ENCODE assay signal across 12 cellular contexts in genomic region chr12:15526033-15526432, GRCh38.
DNase-seq lines count a peak whose midpoint lies in the region; ATAC-seq and TF ChIP-seq lines count a peak whose summit lies in the region.
"Had no signal": no experiment of that assay in that cellular context is flagged by ENCODE, and none has a peak within 500 bp of the region (broad histone marks: within the 10 kb centered on the region; RNA-seq: fewer than 3 reads in every experiment).

No MANE protein-coding gene starts in this region.

- intact Hi-C loops in mammary epithelial cell (cut with micrococcal nuclease) (loop anchor here (5.0 to 10.0 kb wide), 3 partner anchors 524 to 721 kb away; partner anchors contain the start of genes ART4, C12orf60 and WBP11), right cardiac atrium (cut with DNase I) (loop anchor here in 1 of 4 donors (10.0 kb wide), 1 partner anchor 251 kb away; no protein-coding TSS in a partner anchor)

- no peak for TF ChIP-seq CTCF in mammary epithelial cell (conservative IDR thresholded peaks at IDR 0.05 in 1 of 2, IDR thresholded peaks at IDR 0.05 in 1 of 2; ENCODE audit: extremely low read depth in 1 of 2, insufficient read depth in 1 of 2, low read depth in 1 of 2, low read length in 2 of 2)

- H3K4me3 ChIP-seq in mammary epithelial cell (replicated peaks in 1 of 3; ENCODE audit: insufficient read depth in 1 of 3, low read depth in 2 of 3, low read length in 3 of 3) (no peak overlapping the region), right cardiac atrium (ENCODE audit: low read length) (no peak overlapping the region)
- H3K4me3 ChIP-seq: testis had no signal

- no peaks in the 10 kb centered on the region for H4K20me1 ChIP-seq in mammary epithelial cell (ENCODE audit: insufficient read depth, low read length)

- CTCF ChIA-PET in mammary epithelial cell (lab: Charles Lee; ENCODE audit: low non-redundant PET) = interaction anchor here (0.6 to 0.7 kb wide), 3 partner anchors 248 to 374 kb away, joined by 3 to 5 read pairs (median 5); no protein-coding TSS in a partner anchor

- H3K4me1 ChIP-seq in mammary epithelial cell (ENCODE audit: insufficient read depth, low read length) (peaks cover 22% of the 10 kb centered on the region), right cardiac atrium (ENCODE audit: control insufficient read depth, insufficient read depth, low read length) (no peaks in the 10 kb centered on the region)
- H3K4me1 ChIP-seq: testis had no signal

- DNase-seq in mammary epithelial cell (peak; percentile 20), activated gamma-delta T cell treated with Interleukin-2 at 50 U/mL for 16 hours (no peak), NCI-H1105 (lab: John Stamatoyannopoulos, UW) (no peak), right cardiac atrium (no peak)
- DNase-seq in stimulated activated naive CD4-positive, alpha-beta T cell (lab: John Stamatoyannopoulos, UW) = no peak
- DNase-seq: NCI-H1092 treated with DMSO at 0.1 percent for 48 hours, testis had no signal

- WGBS in mammary epithelial cell (ENCODE audit: low coverage, missing lambda C conversion rate) = 85% methylated on average over 4 of the region's 4 CpGs
- whole genome bisulfite sequencing in right cardiac atrium = 86% methylated on average over 4 of the region's 4 CpGs

- H2AFZ ChIP-seq in mammary epithelial cell (ENCODE audit: low read depth, low read length) = peak overlapping the region; percentile 55

- no peaks in the 10 kb centered on the region for H3K27me3 ChIP-seq in mammary epithelial cell (ENCODE audit: insufficient read depth, low read length)
- H3K27me3 ChIP-seq in right cardiac atrium (ENCODE audit: control insufficient read depth, insufficient read depth) = peaks cover 2% of the 10 kb centered on the region
- H3K27me3 ChIP-seq: testis had no signal

- no peak overlapping the region for H3K27ac ChIP-seq in mammary epithelial cell (ENCODE audit: insufficient read depth, low read depth, low read length)
- no peak overlapping the region for H3K27ac ChIP-seq in right cardiac atrium (ENCODE audit: low read length)
- H3K27ac ChIP-seq: testis, VCaP had no signal

- H3K79me2 ChIP-seq in mammary epithelial cell (ENCODE audit: insufficient read depth, low read length) = no peaks in the 10 kb centered on the region

- dilution Hi-C loops in mammary epithelial cell (cut with HindIII; ENCODE audit: low sequenced_read_pairs) = no loop called here

- ATAC-seq in GM18517 (IDR thresholded peaks at IDR 0.05; ENCODE audit: unreplicated experiment) = peak; percentile 100
- peak; percentile 99 for ATAC-seq in GM21619 (IDR thresholded peaks at IDR 0.05; ENCODE audit: unreplicated experiment)
- ATAC-seq in HG03442 (IDR thresholded peaks at IDR 0.05; ENCODE audit: unreplicated experiment) = peak; percentile 99
- ATAC-seq in right cardiac atrium = no peak
- ATAC-seq: sciatic nerve had no signal

- H3K36me3 ChIP-seq in mammary epithelial cell (ENCODE audit: insufficient read depth, low read length) = no peaks in the 10 kb centered on the region

- H3K4me2 ChIP-seq in mammary epithelial cell (ENCODE audit: insufficient read depth, low read depth, low read length) = peak overlapping the region; percentile 25

- H3K9me3 ChIP-seq in mammary epithelial cell (replicated peaks; ENCODE audit: insufficient read depth, low read length) = no peaks in the 10 kb centered on the region
- H3K9me3 ChIP-seq in right cardiac atrium (ENCODE audit: control insufficient read depth, low read length) = no peaks in the 10 kb centered on the region
- H3K9me3 ChIP-seq: testis had no signal

- no TSS peak for BruUV-seq in mammary epithelial cell (replicated peaks; lab: Mats Ljungman, UMichigan)

- no peak overlapping the region for H3K9ac ChIP-seq in mammary epithelial cell (ENCODE audit: insufficient read depth, low read length)

- in situ Hi-C loops in mammary epithelial cell (cut with MboI; ENCODE audit: low sequenced_read_pairs in 2 of 2) = loop anchor here in 1 of 2 donors (10.0 kb wide), 1 partner anchor 371 kb away; no protein-coding TSS in a partner anchor

Comparison
In these comparisons a context has a peak if more than half of its experiments do, and no peak if none do; other contexts are left out.
1. ATAC-seq: peak in GM18517 (single experiment), GM21619 (single experiment) and HG03442 (single experiment); none in right cardiac atrium (0 of 2).